ENCODE assay signal across 25 cellular contexts in the genomic region with DNA sequence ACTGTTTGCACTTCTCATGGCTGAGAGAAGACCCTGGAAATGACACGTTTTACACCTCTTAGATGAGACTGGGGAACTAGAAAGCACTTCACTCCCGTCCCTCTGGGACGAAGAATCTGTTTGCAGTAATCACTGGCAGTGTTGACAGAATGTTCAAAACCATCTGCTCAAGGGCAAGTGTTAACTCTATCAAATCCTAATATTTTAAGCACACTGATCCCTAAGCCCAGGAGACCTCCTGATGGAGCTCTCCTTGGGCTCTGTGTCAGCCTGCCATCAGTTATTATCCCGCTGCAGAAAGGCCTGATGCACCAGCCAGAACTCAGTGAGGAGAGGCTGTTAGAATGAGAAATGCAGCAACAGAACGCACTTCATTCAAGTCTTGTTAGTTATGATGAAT.
DNase-seq lines count a peak whose midpoint lies in the region; TF ChIP-seq lines count a peak whose summit lies in the region.
"Had no signal": no experiment of that assay in that cellular context is flagged by ENCODE, and none has a peak within 500 bp of the region (broad histone marks: within the 10 kb centered on the region; RNA-seq: fewer than 3 reads in every experiment).

No MANE protein-coding gene starts in this region.

- H3K9me3 ChIP-seq in thyroid gland, result no peaks in the 10 kb centered on the region
- H3K9me3 ChIP-seq: body of pancreas, left lung, ovary had no signal

- peak; percentile 4 for DNase-seq in DMS53 (lab: John Stamatoyannopoulos, UW)
- no peak for DNase-seq in DMS53 treated with DMSO at 0.1 percent for 48 hours (lab: John Stamatoyannopoulos, UW; ENCODE audit: unreplicated experiment)
- DNase-seq in NCI-H1694 (lab: John Stamatoyannopoulos, UW), result peak; percentile 61
- DNase-seq in NCI-H524 treated with DMSO at 0.1 percent for 48 hours (lab: John Stamatoyannopoulos, UW), result peak; percentile 99
- peak; percentile 17 for DNase-seq in nephron progenitor cell
- DNase-seq in activated CD4-positive, alpha-beta T cell treated with anti-CD3 and anti-CD28 coated beads for 4 hours, result no peak
- no peak for DNase-seq in activated T-cell treated with anti-CD3 and anti-CD28 coated beads, Interleukin-2, amount 50 U/mL, for 24 hours
- DNase-seq in thyroid gland, result no peak
- DNase-seq: 8988T; activated CD4-positive, alpha-beta T cell treated with anti-CD3 and anti-CD28 coated beads, Interleukin-2, amount 50 U/mL, for 48 hours; activated CD8-positive, alpha-beta memory T cell treated with anti-CD3 and anti-CD28 coated beads, Interleukin-2, amount 50 U/mL, for 48 hours; activated naive CD8-positive, alpha-beta T cell treated with anti-CD3 and anti-CD28 coated beads, Interleukin-2, amount 50 U/mL, for 24 hours; body of pancreas; CD8-positive, alpha-beta T cell; EL; immature natural killer cell; left lung; naive thymus-derived CD8-positive, alpha-beta T cell; NCI-H226; ovary; right cardiac atrium; stimulated activated CD4-positive, alpha-beta T cell treated with anti-CD3 and anti-CD28 coated beads, Interleukin-4, amount 100 ng/mL, for 24 hours; stimulated activated naive CD4-positive, alpha-beta T cell treated with Interleukin-2 at 50 U/mL for 16 hours had no signal

- intact Hi-C loops in thyroid gland (cut with DNase I), result no loop called here

- peaks cover 6% of the 10 kb centered on the region for H3K27me3 Mint-ChIP-seq in nephron progenitor cell (ENCODE audit: low read depth, poor library complexity)
- no peaks in the 10 kb centered on the region for H3K27me3 Mint-ChIP-seq in activated T-cell treated with anti-CD3 and anti-CD28 coated beads, Interleukin-2, amount 50 U/mL, for 24 hours
- H3K27me3 Mint-ChIP-seq: activated naive CD8-positive, alpha-beta T cell treated with anti-CD3 and anti-CD28 coated beads, Interleukin-2, amount 50 U/mL, for 24 hours had no signal

- no peak for TF ChIP-seq CTCF in nephron progenitor cell (IDR thresholded peaks at IDR 0.05)
- no peak for TF ChIP-seq CTCF in thyroid gland (IDR thresholded peaks at IDR 0.05)

- no peaks in the 10 kb centered on the region for H3K4me1 ChIP-seq in thyroid gland
- H3K4me1 ChIP-seq: left lung had no signal

- no peaks in the 10 kb centered on the region for H3K36me3 Mint-ChIP-seq in nephron progenitor cell (ENCODE audit: low read depth)
- no peaks in the 10 kb centered on the region for H3K36me3 Mint-ChIP-seq in activated T-cell treated with anti-CD3 and anti-CD28 coated beads, Interleukin-2, amount 50 U/mL, for 24 hours (ENCODE audit: low read depth)
- H3K36me3 Mint-ChIP-seq: CD8-positive, alpha-beta T cell; naive thymus-derived CD8-positive, alpha-beta T cell; WTC11 had no signal

- no peak for TF ChIP-seq POLR2A in thyroid gland (IDR thresholded peaks at IDR 0.05)

- H3K4me1 Mint-ChIP-seq in nephron progenitor cell, result peaks cover 45% of the 10 kb centered on the region
- no peaks in the 10 kb centered on the region for H3K4me1 Mint-ChIP-seq in activated T-cell treated with anti-CD3 and anti-CD28 coated beads, Interleukin-2, amount 50 U/mL, for 24 hours (ENCODE audit: low read depth)
- H3K4me1 Mint-ChIP-seq: activated naive CD8-positive, alpha-beta T cell treated with anti-CD3 and anti-CD28 coated beads, Interleukin-2, amount 50 U/mL, for 24 hours; immature natural killer cell; naive thymus-derived CD8-positive, alpha-beta T cell had no signal

- H3K4me3 Mint-ChIP-seq in nephron progenitor cell, result peak overlapping the region; percentile 10
- no peak overlapping the region for H3K4me3 Mint-ChIP-seq in activated T-cell treated with anti-CD3 and anti-CD28 coated beads, Interleukin-2, amount 50 U/mL, for 24 hours
- H3K4me3 Mint-ChIP-seq: activated naive CD8-positive, alpha-beta T cell treated with anti-CD3 and anti-CD28 coated beads, Interleukin-2, amount 50 U/mL, for 24 hours; CD8-positive, alpha-beta T cell; immature natural killer cell; naive thymus-derived CD8-positive, alpha-beta T cell; WTC11 had no signal

- no peak overlapping the region for H3K27ac ChIP-seq in thyroid gland
- H3K27ac ChIP-seq: body of pancreas, left lung, ovary, RWPE1 had no signal

- H3K9me3 Mint-ChIP-seq in nephron progenitor cell, result no peaks in the 10 kb centered on the region
- no peaks in the 10 kb centered on the region for H3K9me3 Mint-ChIP-seq in activated T-cell treated with anti-CD3 and anti-CD28 coated beads, Interleukin-2, amount 50 U/mL, for 24 hours
- H3K9me3 Mint-ChIP-seq: activated naive CD8-positive, alpha-beta T cell treated with anti-CD3 and anti-CD28 coated beads, Interleukin-2, amount 50 U/mL, for 24 hours; CD8-positive, alpha-beta T cell; WTC11 had no signal

- H3K4me3 ChIP-seq in thyroid gland (replicated peaks in 1 of 3), result no peak overlapping the region
- H3K4me3 ChIP-seq: body of pancreas, left lung, ovary had no signal

- no peaks in the 10 kb centered on the region for H3K36me3 ChIP-seq in thyroid gland
- H3K36me3 ChIP-seq: left lung, ovary had no signal

- no peaks in the 10 kb centered on the region for H3K27me3 ChIP-seq in thyroid gland
- H3K27me3 ChIP-seq: body of pancreas, left lung, ovary had no signal

- WGBS in thyroid gland, 2 donors, result 31 to 33% methylated on average over 5 of the region's 5 CpGs

- H3K27ac Mint-ChIP-seq in nephron progenitor cell, result peak overlapping the region; percentile 73
- no peak overlapping the region for H3K27ac Mint-ChIP-seq in activated T-cell treated with anti-CD3 and anti-CD28 coated beads, Interleukin-2, amount 50 U/mL, for 24 hours
- H3K27ac Mint-ChIP-seq: activated naive CD8-positive, alpha-beta T cell treated with anti-CD3 and anti-CD28 coated beads, Interleukin-2, amount 50 U/mL, for 24 hours; CD8-positive, alpha-beta T cell; immature natural killer cell; naive thymus-derived CD8-positive, alpha-beta T cell; WTC11 had no signal

Comparison
In these comparisons a context has a peak if more than half of its experiments do, and no peak if none do; other contexts are left out.
1. DNase-seq: peak in DMS53 (single experiment), NCI-H1694 (single experiment), NCI-H524 treated with DMSO at 0.1 percent for 48 hours (single experiment) and nephron progenitor cell (single experiment); none in DMS53 treated with DMSO at 0.1 percent for 48 hours (single experiment), activated CD4-positive, alpha-beta T cell treated with anti-CD3 and anti-CD28 coated beads for 4 hours (0 of 2), activated T-cell treated with anti-CD3 and anti-CD28 coated beads, Interleukin-2, amount 50 U/mL, for 24 hours (single experiment) and thyroid gland (0 of 2).